28 cellular contexts compared by ENCODE assay signal in genomic region chr1:82106672-82107071, GRCh38.
"Had no signal": no experiment of that assay in that cellular context is flagged by ENCODE, and none has a peak within 500 bp of the region (broad histone marks: within the 10 kb centered on the region; RNA-seq: fewer than 3 reads in every experiment).

No MANE protein-coding gene starts in this region.

- H3K9ac ChIP-seq: neural progenitor cell, parathyroid adenoma had no signal

- H3K4me3 ChIP-seq: neural progenitor cell, ovary, psoas muscle, sigmoid colon, spleen, suprapubic skin, testis, tibial artery, transverse colon, upper lobe of right lung, uterus had no signal

- H3K79me2 ChIP-seq: parathyroid adenoma had no signal

- H3K36me3 ChIP-seq: neural progenitor cell, ovary, sigmoid colon, spleen, suprapubic skin, tibial artery, transverse colon, upper lobe of right lung, uterus had no signal

- ATAC-seq: naive thymus-derived CD4-positive, alpha-beta T cell; natural killer cell; psoas muscle; right cardiac atrium; stimulated activated memory B cell treated with anti-CD40 and anti-IgM and Interleukin-4, amounts not matched to agents 10 μg/mL and 1 μg/mL and 100 μg/mL, for 72 hours; stimulated activated naive CD8-positive, alpha-beta T cell treated with anti-CD3 and anti-CD28 coated beads, Interleukin-15, amount 100 ng/mL, for 72 hours; stimulated activated naive CD8-positive, alpha-beta T cell treated with anti-CD3 and anti-CD28 coated beads, Interleukin-15, Interleukin-2, amounts not matched to agents 100 U/mL and 50 U/mL, for 24 hours; upper lobe of right lung had no signal

- H3K27ac ChIP-seq: neural progenitor cell, ovary, parathyroid adenoma, psoas muscle, sigmoid colon, spleen, suprapubic skin, testis, tibial artery, transverse colon, upper lobe of right lung, uterus had no signal

- H3K27me3 ChIP-seq: neural progenitor cell, ovary, sigmoid colon, spleen, suprapubic skin, testis, tibial artery, transverse colon, upper lobe of right lung, uterus had no signal

- H3K9me3 ChIP-seq: ovary, psoas muscle, sigmoid colon, suprapubic skin, testis, tibial artery, transverse colon, upper lobe of right lung, uterus had no signal

- H3K4me2 ChIP-seq: neural progenitor cell had no signal

- DNase-seq: naive thymus-derived CD4-positive, alpha-beta T cell; natural killer cell; occipital lobe; ovary; posterior cingulate gyrus; psoas muscle; right cardiac atrium; sigmoid colon; small intestine; spleen; stimulated activated CD4-positive, alpha-beta T cell treated with anti-CD3 and anti-CD28 coated beads, Interleukin-12 subunit alpha, Interleukin-12 subunit beta, amount 100 ng/mL, for 4 hours; stimulated activated CD4-positive, alpha-beta T cell treated with anti-CD3 and anti-CD28 coated beads, Interleukin-1b, Interleukin-23, amount 100 ng/mL, for 48 hours; stimulated activated CD4-positive, alpha-beta T cell treated with anti-CD3 and anti-CD28 coated beads, Interleukin-4, amount 100 ng/mL, for 1 hour; stimulated activated CD4-positive, alpha-beta T cell treated with anti-CD3 and anti-CD28 coated beads, Interleukin-4, amount 100 ng/mL, for 4 hours; stimulated activated CD8-positive, alpha-beta memory T cell treated with anti-CD3 and anti-CD28 coated beads, Interleukin-4, amount 100 ng/mL, for 48 hours; stimulated activated naive CD4-positive, alpha-beta T cell; stimulated activated naive CD8-positive, alpha-beta T cell treated with anti-CD3 and anti-CD28 coated beads, Interleukin-15, amount 100 ng/mL, for 72 hours; stimulated activated naive CD8-positive, alpha-beta T cell treated with anti-CD3 and anti-CD28 coated beads, Interleukin-15, Interleukin-2, amounts not matched to agents 100 U/mL and 50 U/mL, for 24 hours; substantia nigra; testis; tibial artery; transverse colon; upper lobe of right lung; uterus had no signal

- H2AFZ ChIP-seq: neural progenitor cell, parathyroid adenoma had no signal
